In the genomic region with DNA sequence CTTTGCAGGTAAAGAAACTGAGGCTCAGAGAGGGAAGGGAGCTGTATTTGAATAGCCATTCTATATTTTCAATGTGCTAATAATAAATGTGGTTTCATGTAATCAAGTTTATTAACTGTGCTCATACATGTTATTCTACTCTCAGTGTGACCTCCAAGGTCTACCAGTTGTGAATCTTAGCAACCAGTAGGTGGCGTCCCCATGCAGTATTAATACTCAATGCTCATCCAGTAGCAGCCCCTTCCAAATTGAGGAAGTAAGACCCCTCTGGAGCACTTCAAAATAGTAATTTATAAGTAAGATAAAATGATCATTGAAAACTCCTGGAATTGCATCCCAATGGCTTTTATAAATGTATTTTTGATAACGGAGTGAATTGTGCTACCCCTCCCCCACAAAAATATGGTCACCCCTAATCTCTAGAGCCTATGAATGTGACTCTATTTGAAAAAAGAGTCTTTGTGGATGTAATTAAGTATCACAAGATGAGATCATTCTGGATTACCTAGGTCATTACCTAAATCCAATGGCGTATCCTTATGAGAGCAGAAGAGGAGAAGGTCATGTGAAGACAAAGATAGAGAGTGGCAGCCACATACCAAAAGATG, we compare ENCODE assay signal across 8 cellular contexts. TPM values are rescaled to one million over a fixed set of nuclear protein-coding genes. Genes with fewer than 3 reads are reported as not detected.
DNase-seq lines count a peak whose midpoint lies in the region; ATAC-seq and TF ChIP-seq lines count a peak whose summit lies in the region.

No MANE protein-coding gene starts in this region.

- no peak overlapping the region for H2BK120ac ChIP-seq in mesendoderm (ENCODE audit: low read depth, low read length)

- no peak overlapping the region for H2BK15ac ChIP-seq in mesendoderm (replicated peaks; ENCODE audit: low read depth)

- no peak overlapping the region for H3K4me3 ChIP-seq in Peyer's patch
- H3K4me3 ChIP-seq in mesendoderm (ENCODE audit: low read length) = no peak overlapping the region

- no peaks in the 10 kb centered on the region for H3K79me1 ChIP-seq in mesendoderm (ENCODE audit: low read length)

- DNase-seq in EL = peak; percentile 43
- peak in 2 of 3 donors; percentile 39 to 63 for DNase-seq in Peyer's patch
- DNase-seq in central memory CD4-positive, alpha-beta T cell = peak; percentile 23
- DNase-seq in mesendoderm = peak; percentile 74
- DNase-seq in amniotic stem cell (lab: John Stamatoyannopoulos, UW) = no peak
- no peak for DNase-seq in effector CD8-positive, alpha-beta T cell (lab: John Stamatoyannopoulos, UW)

- H3K36me3 ChIP-seq in Peyer's patch (no peaks in the 10 kb centered on the region), mesendoderm (ENCODE audit: control insufficient read depth, insufficient read depth, low read length) (no peaks in the 10 kb centered on the region)

- H3K27me3 ChIP-seq in Peyer's patch (no peaks in the 10 kb centered on the region), mesendoderm (ENCODE audit: insufficient read depth, low read length, poor library complexity) (no peaks in the 10 kb centered on the region)

- no peak overlapping the region for H4K8ac ChIP-seq in mesendoderm (ENCODE audit: low read depth, low read length)

- H3K4me1 ChIP-seq in Peyer's patch = no peaks in the 10 kb centered on the region
- H3K4me1 ChIP-seq in mesendoderm (ENCODE audit: control insufficient read depth, low read depth, low read length) = peaks cover 2% of the 10 kb centered on the region

- no peaks in the 10 kb centered on the region for H3K79me2 ChIP-seq in mesendoderm (ENCODE audit: control insufficient read depth, insufficient read depth, low read length)

- no CpG with 5 or more reads among the region's 3 CpGs for WGBS in mesendoderm (ENCODE audit: extremely low coverage, insufficient coverage, low lambda C conversion rate)

- no peak overlapping the region for H3K4ac ChIP-seq in mesendoderm (ENCODE audit: low read depth, low read length)

- no peak overlapping the region for H2AK5ac ChIP-seq in mesendoderm (ENCODE audit: low read length)

- H2BK5ac ChIP-seq in mesendoderm (ENCODE audit: low read length) = no peak overlapping the region

- no peak overlapping the region for H3K9ac ChIP-seq in mesendoderm (ENCODE audit: low read length)

- no peak overlapping the region for H3K18ac ChIP-seq in mesendoderm (ENCODE audit: low read length)

- no peak overlapping the region for H4K5ac ChIP-seq in mesendoderm (ENCODE audit: low read length)

- H3K23ac ChIP-seq in mesendoderm (ENCODE audit: low read length) = no peak overlapping the region

- H3K4me2 ChIP-seq in mesendoderm (ENCODE audit: low read length) = no peak overlapping the region

- H3K56ac ChIP-seq in mesendoderm (ENCODE audit: low read length) = no peak overlapping the region

- TF ChIP-seq CTCF in Peyer's patch (IDR thresholded peaks at IDR 0.05) = peak; percentile 12 to 69 (median 60)

- ATAC-seq in GM19438 (IDR thresholded peaks at IDR 0.05; ENCODE audit: low read depth, unreplicated experiment) (peak; percentile 90), HG03432 (IDR thresholded peaks at IDR 0.05; ENCODE audit: unreplicated experiment) (peak; percentile 90)

- H3K27ac ChIP-seq in Peyer's patch (no peak overlapping the region), mesendoderm (ENCODE audit: low read depth, low read length) (no peak overlapping the region)

- no peaks in the 10 kb centered on the region for H3K9me3 ChIP-seq in Peyer's patch

- TF ChIP-seq POLR2A in Peyer's patch (IDR thresholded peaks at IDR 0.05) = no peak

RNA-seq across cellular contexts. Expression of gene SEPSECS, which starts 20.4 kb away (rescaled TPM):
- total RNA-seq in Peyer's patch = 10 to 100 TPM in 3 of 4 donors, 1 to 10 TPM in 1; 5.0 to 25.9 (median 23.6) TPM
- polyA plus RNA-seq in mesendoderm (2013, experiment 1 of 2) = 1.3 TPM
- polyA plus RNA-seq in mesendoderm (2013, experiment 2 of 2) = 1.5 TPM

RNA-seq across cellular contexts. Expression of gene PI4K2B, which starts 53.2 kb away (rescaled TPM):
- 10 to 100 TPM; 16.5 to 68.0 (median 36.3) TPM for total RNA-seq in Peyer's patch
- 11.6 TPM for polyA plus RNA-seq in mesendoderm (2013, experiment 1 of 2)
- polyA plus RNA-seq in mesendoderm (2013, experiment 2 of 2) = 11.5 TPM

Comparison
In these comparisons a context has a peak if more than half of its experiments do, and no peak if none do; other contexts are left out.
1. DNase-seq: peak in EL (single experiment), Peyer's patch (2 of 3), central memory CD4-positive, alpha-beta T cell (single experiment) and mesendoderm (single experiment); none in amniotic stem cell (single experiment) and effector CD8-positive, alpha-beta T cell (single experiment).